In the genomic region with DNA sequence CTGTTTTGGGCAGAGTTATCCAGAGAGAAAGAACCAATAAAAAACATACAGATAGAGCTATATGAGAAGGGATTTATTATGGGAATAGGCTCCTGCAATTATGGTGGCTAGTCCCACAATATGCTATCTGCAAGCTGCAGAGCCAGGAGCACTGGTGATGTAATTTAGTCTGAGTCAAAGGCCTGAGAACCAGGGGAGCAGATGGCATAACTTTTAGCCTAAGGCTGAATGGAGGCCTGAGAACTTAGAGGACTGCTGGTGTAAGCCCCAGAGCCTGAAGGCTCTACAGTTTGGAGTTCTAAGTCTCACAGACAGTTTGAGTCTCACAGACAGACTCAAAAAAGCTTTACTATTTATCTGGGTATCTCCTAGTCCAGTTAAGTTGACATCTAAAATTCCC, we compare ENCODE assay signal across 1 cellular context.
TF ChIP-seq lines count a peak whose summit lies in the region.

No MANE protein-coding gene starts in this region.

TF ChIP-seq in IMR-90, 13 proteins besides CTCF, POLR2A, EP300 and RAD21:
- TF ChIP-seq, protein P1, sequence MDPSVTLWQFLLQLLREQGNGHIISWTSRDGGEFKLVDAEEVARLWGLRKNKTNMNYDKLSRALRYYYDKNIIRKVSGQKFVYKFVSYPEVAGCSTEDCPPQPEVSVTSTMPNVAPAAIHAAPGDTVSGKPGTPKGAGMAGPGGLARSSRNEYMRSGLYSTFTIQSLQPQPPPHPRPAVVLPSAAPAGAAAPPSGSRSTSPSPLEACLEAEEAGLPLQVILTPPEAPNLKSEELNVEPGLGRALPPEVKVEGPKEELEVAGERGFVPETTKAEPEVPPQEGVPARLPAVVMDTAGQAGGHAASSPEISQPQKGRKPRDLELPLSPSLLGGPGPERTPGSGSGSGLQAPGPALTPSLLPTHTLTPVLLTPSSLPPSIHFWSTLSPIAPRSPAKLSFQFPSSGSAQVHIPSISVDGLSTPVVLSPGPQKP (IDR thresholded peaks at IDR 0.05; ENCODE audit: borderline replicate concordance, low read depth, low read length) = no peak
- TF ChIP-seq CEBPB (IDR thresholded peaks at IDR 0.05; ENCODE audit: low read depth, low read length) (no peak), RCOR1 (IDR thresholded peaks at IDR 0.05; ENCODE audit: insufficient replicate concordance, low read length) (no peak), CHD1 (IDR thresholded peaks at IDR 0.05; ENCODE audit: low read depth, low read length) (no peak)
